8 cellular contexts compared by ENCODE assay signal in the genomic region with DNA sequence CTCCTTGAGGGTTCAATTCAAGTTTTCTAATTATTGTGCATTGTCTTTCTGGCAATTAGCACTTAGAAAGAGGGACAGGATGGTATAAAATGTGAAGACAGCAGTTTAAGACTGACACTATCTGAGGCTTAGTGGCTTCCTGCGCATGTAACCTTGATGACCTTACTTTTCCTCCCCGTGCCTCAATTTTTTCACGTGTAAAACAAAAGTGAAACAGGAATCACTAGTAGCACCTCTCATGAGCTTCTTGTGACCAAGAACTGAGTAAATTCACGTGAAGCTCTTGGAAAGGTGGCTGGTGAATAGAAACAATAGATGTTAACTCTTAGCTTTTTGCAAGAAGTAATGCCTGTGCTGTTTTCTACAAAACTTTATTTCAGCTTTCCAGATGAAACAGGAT.
DNase-seq lines count a peak whose midpoint lies in the region; ATAC-seq and TF ChIP-seq lines count a peak whose summit lies in the region.
"Had no signal": no experiment of that assay in that cellular context is flagged by ENCODE, and none has a peak within 500 bp of the region (broad histone marks: within the 10 kb centered on the region; RNA-seq: fewer than 3 reads in every experiment).

No MANE protein-coding gene starts in this region.

- peaks cover 7% of the 10 kb centered on the region for H3K4me1 Mint-ChIP-seq in activated naive CD8-positive, alpha-beta T cell treated with anti-CD3 and anti-CD28 coated beads, Interleukin-2, amount 50 U/mL, for 24 hours
- peaks cover 0 to 6% (median under 1%) of the 10 kb centered on the region in 4 donors for H3K4me1 Mint-ChIP-seq in naive thymus-derived CD8-positive, alpha-beta T cell

- H3K9me3 ChIP-seq in HUES48 (ENCODE audit: control insufficient read depth, insufficient read depth, low read length): no peaks in the 10 kb centered on the region
- no peaks in the 10 kb centered on the region for H3K9me3 ChIP-seq in esophagus muscularis mucosa

- TF ChIP-seq CTCF in GM10266 (IDR thresholded peaks at IDR 0.05; ENCODE audit: control insufficient read depth, insufficient read depth, low read depth, missing control alignments): peak; percentile 14
- no peak for TF ChIP-seq CTCF in esophagus muscularis mucosa (IDR thresholded peaks at IDR 0.05)

- no peaks in the 10 kb centered on the region for H3K27me3 ChIP-seq in HUES48 (ENCODE audit: control insufficient read depth, insufficient read depth, low read length)
- no peaks in the 10 kb centered on the region for H3K27me3 ChIP-seq in esophagus muscularis mucosa

- no peak for TF ChIP-seq EP300 in esophagus muscularis mucosa (IDR thresholded peaks at IDR 0.05)

- H3K4me1 ChIP-seq in HUES48 (ENCODE audit: control insufficient read depth, insufficient read depth, low read length) (peaks cover 25% of the 10 kb centered on the region), esophagus muscularis mucosa (peaks cover 0 to 11% (median 9%) of the 10 kb centered on the region in 4 donors)

- H3K27me3 Mint-ChIP-seq in activated naive CD8-positive, alpha-beta T cell treated with anti-CD3 and anti-CD28 coated beads, Interleukin-2, amount 50 U/mL, for 24 hours: peaks cover 7% of the 10 kb centered on the region
- peaks cover 0 to 15% (median 7%) of the 10 kb centered on the region in 5 donors for H3K27me3 Mint-ChIP-seq in naive thymus-derived CD8-positive, alpha-beta T cell

- ATAC-seq in activated naive CD8-positive, alpha-beta T cell treated with anti-CD3 and anti-CD28 coated beads, Interleukin-2, amount 50 U/mL, for 24 hours: peak; percentile 40
- peak; percentile 60 to 74 for ATAC-seq in naive thymus-derived CD8-positive, alpha-beta T cell
- ATAC-seq in HG03025 (IDR thresholded peaks at IDR 0.05; ENCODE audit: low FRiP score, unreplicated experiment): no peak

- 51% methylated on average over 4 of the region's 4 CpGs for WGBS in esophagus muscularis mucosa

- H3K27ac Mint-ChIP-seq in activated naive CD8-positive, alpha-beta T cell treated with anti-CD3 and anti-CD28 coated beads, Interleukin-2, amount 50 U/mL, for 24 hours: no peak overlapping the region
- H3K27ac Mint-ChIP-seq in naive thymus-derived CD8-positive, alpha-beta T cell: peak overlapping the region in 5 of 10 donors; percentile 44 to 82 (median 53)

- no peaks in the 10 kb centered on the region for H3K9me3 Mint-ChIP-seq in activated naive CD8-positive, alpha-beta T cell treated with anti-CD3 and anti-CD28 coated beads, Interleukin-2, amount 50 U/mL, for 24 hours
- no peaks in the 10 kb centered on the region for H3K9me3 Mint-ChIP-seq in naive thymus-derived CD8-positive, alpha-beta T cell

- H3K4me3 Mint-ChIP-seq in activated naive CD8-positive, alpha-beta T cell treated with anti-CD3 and anti-CD28 coated beads, Interleukin-2, amount 50 U/mL, for 24 hours: no peak overlapping the region
- peak overlapping the region; percentile 48 to 84 (median 74) for H3K4me3 Mint-ChIP-seq in naive thymus-derived CD8-positive, alpha-beta T cell

- intact Hi-C loops in esophagus muscularis mucosa (cut with DNase I): loop anchor here (5.0 to 10.0 kb wide), 5 partner anchors 465 to 1112 kb away; partner anchors contain the start of gene KCTD12

- H3K4me3 ChIP-seq in HUES48 (ENCODE audit: low read depth, low read length) (0 out of 2 replicates have a peak overlapping the region, but pooled peaks have one; percentile 10), esophagus muscularis mucosa (peak overlapping the region in 1 of 4 donors; percentile 35)

- H3K27ac ChIP-seq in HUES48 (ENCODE audit: low read depth, low read length): peak overlapping the region; percentile 26
- H3K27ac ChIP-seq in esophagus muscularis mucosa (replicated peaks in 1 of 4): no peak overlapping the region

- H3K9ac ChIP-seq in HUES48 (ENCODE audit: low read depth, low read length): no peak overlapping the region

- no peak for DNase-seq in GM10266 (ENCODE audit: extremely low spot score)
- DNase-seq in activated naive CD8-positive, alpha-beta T cell treated with anti-CD3 and anti-CD28 coated beads, Interleukin-2, amount 50 U/mL, for 24 hours: no peak
- peak in 4 of 10 donors; percentile 4 to 44 (median 21) for DNase-seq in naive thymus-derived CD8-positive, alpha-beta T cell
- no peak for DNase-seq in HK-2 (ENCODE audit: unreplicated experiment)
- DNase-seq in esophagus muscularis mucosa (ENCODE audit: extremely low spot score): no peak
- DNase-seq: DMS153 had no signal

- H3K36me3 ChIP-seq in HUES48 (ENCODE audit: control insufficient read depth, insufficient read depth, low read length) (no peaks in the 10 kb centered on the region), esophagus muscularis mucosa (no peaks in the 10 kb centered on the region)

- no peaks in the 10 kb centered on the region for H3K36me3 Mint-ChIP-seq in activated naive CD8-positive, alpha-beta T cell treated with anti-CD3 and anti-CD28 coated beads, Interleukin-2, amount 50 U/mL, for 24 hours (ENCODE audit: low read depth)
- no peaks in the 10 kb centered on the region for H3K36me3 Mint-ChIP-seq in naive thymus-derived CD8-positive, alpha-beta T cell

- POLR2A ChIA-PET in naive thymus-derived CD8-positive, alpha-beta T cell (lab: Charles Lee): interaction anchor here (1.7 kb wide), 1 partner anchor 67 kb away, joined by 3 read pairs; no protein-coding TSS in a partner anchor

- no peak for TF ChIP-seq POLR2A in esophagus muscularis mucosa (IDR thresholded peaks at IDR 0.05; ENCODE audit: low read depth)
